ENCODE assay signal across 30 cellular contexts in the genomic region with DNA sequence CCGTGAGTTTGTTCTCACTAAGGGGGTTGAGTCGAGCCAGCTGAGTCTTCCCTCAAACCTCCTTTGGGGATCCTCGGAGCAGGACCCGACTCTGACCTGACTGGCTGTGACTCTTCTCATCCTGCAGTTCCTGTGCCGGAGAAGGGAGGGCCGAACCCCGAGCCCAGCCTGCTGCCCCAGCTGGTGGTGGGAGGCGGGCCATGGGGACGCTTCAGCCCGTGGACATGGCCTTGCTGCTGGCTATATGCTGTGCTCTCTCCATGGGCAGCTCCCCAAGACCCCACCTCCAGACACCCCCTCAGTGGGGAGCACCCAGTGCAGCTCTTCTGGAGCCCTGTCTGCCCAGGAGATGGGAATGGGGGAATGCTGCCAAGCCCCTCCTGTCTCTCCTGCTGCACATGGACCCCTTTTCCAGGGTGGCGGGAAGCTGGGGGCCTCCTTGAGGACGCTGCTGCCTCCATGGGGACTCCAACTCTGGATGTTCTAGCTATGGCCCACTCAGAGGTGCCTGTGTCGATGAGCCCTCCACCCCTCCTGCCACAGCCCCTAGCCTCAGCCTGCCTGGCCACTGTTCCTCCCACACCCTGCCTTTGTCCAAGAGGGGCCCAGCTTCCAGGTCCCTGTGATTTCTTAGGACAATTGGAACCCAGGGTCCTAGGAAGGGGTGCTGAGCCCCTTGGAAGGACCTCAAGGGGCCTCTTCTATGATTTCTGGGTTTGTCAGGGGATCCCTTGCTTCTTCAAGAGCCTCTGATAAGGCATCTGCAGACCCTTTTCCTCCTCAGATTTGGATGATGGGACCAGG. TPM values are rescaled to one million over a fixed set of nuclear protein-coding genes. Genes with fewer than 3 reads are reported as not detected.
DNase-seq lines count a peak whose midpoint lies in the region; ATAC-seq, FAIRE-seq and TF ChIP-seq lines count a peak whose summit lies in the region.
"Had no signal": no experiment of that assay in that cellular context is flagged by ENCODE, and none has a peak within 500 bp of the region (broad histone marks: within the 10 kb centered on the region; RNA-seq: fewer than 3 reads in every experiment).

No MANE protein-coding gene starts in this region.

- H3K4me1 ChIP-seq in SK-N-SH (ENCODE audit: control insufficient read depth in 1 of 2, insufficient read depth in 2 of 2, low read depth in 1 of 2, low read length in 1 of 2) = no peaks in the 10 kb centered on the region; a peak in 1 of 4 replicates
- no peaks in the 10 kb centered on the region for H3K4me1 ChIP-seq in RWPE2 (ENCODE audit: insufficient read depth, poor library complexity, severe bottlenecking)
- H3K4me1 ChIP-seq: psoas muscle had no signal

- no peak for TF ChIP-seq EP300 in SK-N-SH (IDR thresholded peaks at IDR 0.05; ENCODE audit: borderline replicate concordance in 1 of 2, low read depth in 1 of 2, low read length in 1 of 2)

- H3K27ac Mint-ChIP-seq in HFFc6 = no peak overlapping the region
- H3K27ac Mint-ChIP-seq in endothelial cell (ENCODE audit: unreplicated experiment) = no peak overlapping the region
- H3K27ac Mint-ChIP-seq: activated naive CD8-positive, alpha-beta T cell treated with anti-CD3 and anti-CD28 coated beads, Interleukin-2, amount 10 ng/mL, durations not matched to agents 7 days and 5 days; activated T-helper 1 cell treated with anti-CD3 and anti-CD28 coated beads, Interleukin-12 subunit alpha, Interleukin-12 subunit beta, Interleukin-2, Interleukin-4 antibody, amounts not matched to agents 30 ng/mL and 10 ng/mL and 1 ng/mL, durations not matched to agents 14 hours and 24 hours and 36 hours; brain; nephron had no signal

- CTCF ChIA-PET in SK-N-SH (lab: Yijun Ruan, JAX) = interaction anchor here (1.3 to 3.8 kb wide), 3 partner anchors 9 to 185 kb away, joined by 3 to 23 read pairs (median 14); a partner anchor contains a TSS

- H3K9me2 ChIP-seq in SK-N-SH = no peaks in the 10 kb centered on the region

- DNase-seq in SK-N-SH (no peak), GM12891 (ENCODE audit: insufficient read length, low spot score) (no peak), RWPE2 (ENCODE audit: low spot score) (no peak), left colon (no peak), HFFc6 (no peak), foreskin melanocyte (no peak), endothelial cell (ENCODE audit: low spot score) (no peak)
- DNase-seq: activated CD4-positive, CD25-positive, alpha-beta regulatory T cell treated with anti-CD3 and anti-CD28 coated beads, Interleukin-2, amount 50 U/mL, for 72 hours; activated naive CD8-positive, alpha-beta T cell treated with anti-CD3 and anti-CD28 coated beads, Interleukin-2, amount 10 ng/mL, durations not matched to agents 7 days and 5 days; DMS153; GF-D8; Karpas-422; NCI-H1048; NCI-H2081; NCI-H510A treated with DMSO at 0.1 percent for 48 hours; psoas muscle; stimulated activated CD4-positive, alpha-beta T cell treated with anti-CD3 and anti-CD28 coated beads, Interleukin-4, amount 100 ng/mL, for 4 hours; substantia nigra; T1000 had no signal

- peaks cover 10% of the 10 kb centered on the region; the same call in 1 of the 2 replicates for H3K79me2 ChIP-seq in SK-N-SH (ENCODE audit: insufficient read depth)

- H3K9me3 ChIP-seq in SK-N-SH = no peaks in the 10 kb centered on the region
- H3K9me3 ChIP-seq in RWPE2 (ENCODE audit: severe bottlenecking) = no peaks in the 10 kb centered on the region
- H3K9me3 ChIP-seq: psoas muscle, vagina had no signal

- H3K4me3 ChIP-seq in SK-N-SH (ENCODE audit: low read depth in 2 of 2, low read length in 1 of 2) = no peak overlapping the region
- H3K4me3 ChIP-seq in RWPE2 (ENCODE audit: severe bottlenecking) = no peak overlapping the region
- H3K4me3 ChIP-seq: psoas muscle, vagina had no signal

- intact Hi-C loops in left colon (cut with DNase I, micrococcal nuclease) = no loop called here

- H3K36me3 ChIP-seq in SK-N-SH (replicated peaks in 1 of 2; ENCODE audit: control insufficient read depth in 1 of 2, insufficient read depth in 2 of 2, low read length in 1 of 2) (peaks cover 1 to 18% of the 10 kb centered on the region in 2 experiments), RWPE2 (ENCODE audit: low read depth) (peaks cover 34% of the 10 kb centered on the region)

- peak; percentile 9; the same call in 1 of the 2 replicates for TF ChIP-seq POLR2A in GM12891 (IDR thresholded peaks at IDR 0.05; ENCODE audit: low read depth, low read length)

- WGBS in SK-N-SH (ENCODE audit: low lambda C conversion rate) = 81% methylated on average over 9 of the region's 13 CpGs

- H4K20me1 ChIP-seq in SK-N-SH (ENCODE audit: insufficient read depth) = peaks cover 37% of the 10 kb centered on the region

- H2AFZ ChIP-seq in SK-N-SH (ENCODE audit: low read depth) = no peak overlapping the region

- H3K36me3 Mint-ChIP-seq in HFFc6 (ENCODE audit: low read depth) = no peaks in the 10 kb centered on the region
- peaks cover 16% of the 10 kb centered on the region for H3K36me3 Mint-ChIP-seq in endothelial cell (ENCODE audit: low read depth, unreplicated experiment)

- no peak overlapping the region for H3K4me3 Mint-ChIP-seq in HFFc6
- no peak overlapping the region for H3K4me3 Mint-ChIP-seq in endothelial cell (ENCODE audit: unreplicated experiment)
- H3K4me3 Mint-ChIP-seq: activated naive CD8-positive, alpha-beta T cell treated with anti-CD3 and anti-CD28 coated beads, Interleukin-2, amount 10 ng/mL, durations not matched to agents 7 days and 5 days; activated T-helper 1 cell treated with anti-CD3 and anti-CD28 coated beads, Interleukin-12 subunit alpha, Interleukin-12 subunit beta, Interleukin-2, Interleukin-4 antibody, amounts not matched to agents 30 ng/mL and 10 ng/mL and 1 ng/mL, durations not matched to agents 14 hours and 24 hours and 36 hours; brain; nephron had no signal

- POLR2A ChIA-PET in SK-N-SH (lab: Yijun Ruan, JAX) = no interaction called here

- H3K4me1 Mint-ChIP-seq in HFFc6 (ENCODE audit: low read depth) (no peaks in the 10 kb centered on the region), endothelial cell (ENCODE audit: unreplicated experiment) (peaks cover 33% of the 10 kb centered on the region)
- H3K4me1 Mint-ChIP-seq: brain had no signal

- TF ChIP-seq RAD21 in SK-N-SH (IDR thresholded peaks at IDR 0.05; ENCODE audit: low read length) = no peak

- no peak overlapping the region for H3K4me2 ChIP-seq in SK-N-SH

- TF ChIP-seq CTCF in SK-N-SH (IDR thresholded peaks at IDR 0.05) (no peak), RWPE2 (IDR thresholded peaks at IDR 0.05; ENCODE audit: poor library complexity, severe bottlenecking) (no peak), HFFc6 (IDR thresholded peaks at IDR 0.05) (no peak), endothelial cell (IDR thresholded peaks at IDR 0.05; ENCODE audit: unreplicated experiment) (no peak)

- no peaks in the 10 kb centered on the region for H3F3A ChIP-seq in SK-N-SH (replicated peaks; ENCODE audit: insufficient read depth)

- H3K27me3 Mint-ChIP-seq in HFFc6 (ENCODE audit: insufficient read depth) = peaks cover 6% of the 10 kb centered on the region
- H3K27me3 Mint-ChIP-seq in endothelial cell (ENCODE audit: unreplicated experiment) = peaks cover 27% of the 10 kb centered on the region
- H3K27me3 Mint-ChIP-seq: activated naive CD8-positive, alpha-beta T cell treated with anti-CD3 and anti-CD28 coated beads, Interleukin-2, amount 10 ng/mL, durations not matched to agents 7 days and 5 days; brain had no signal

- H3K27me3 ChIP-seq in SK-N-SH (ENCODE audit: insufficient read depth) (no peaks in the 10 kb centered on the region), RWPE2 (ENCODE audit: insufficient read depth, poor library complexity, severe bottlenecking) (no peaks in the 10 kb centered on the region)
- H3K27me3 ChIP-seq: vagina had no signal

- H3K9me3 Mint-ChIP-seq in HFFc6 = no peaks in the 10 kb centered on the region
- no peaks in the 10 kb centered on the region for H3K9me3 Mint-ChIP-seq in endothelial cell (ENCODE audit: unreplicated experiment)
- H3K9me3 Mint-ChIP-seq: activated naive CD8-positive, alpha-beta T cell treated with anti-CD3 and anti-CD28 coated beads, Interleukin-2, amount 10 ng/mL, durations not matched to agents 7 days and 5 days; activated T-helper 1 cell treated with anti-CD3 and anti-CD28 coated beads, Interleukin-12 subunit alpha, Interleukin-12 subunit beta, Interleukin-2, Interleukin-4 antibody, amounts not matched to agents 30 ng/mL and 10 ng/mL and 1 ng/mL, durations not matched to agents 14 hours and 24 hours and 36 hours; brain; nephron had no signal

- no peak overlapping the region for H3K27ac ChIP-seq in SK-N-SH (ENCODE audit: low read depth in 2 of 2, low read length in 1 of 2)
- H3K27ac ChIP-seq in RWPE2 (ENCODE audit: poor library complexity, severe bottlenecking) = no peak overlapping the region
- H3K27ac ChIP-seq: epithelial cell of prostate, psoas muscle, vagina had no signal

- H3K9ac ChIP-seq in SK-N-SH = no peak overlapping the region

- FAIRE-seq in GM12891 (lab: Jason Lieb, UNC) = no peak
- FAIRE-seq: frontal cortex had no signal

- peak; percentile 9; the same call in 1 of the 3 replicates for ATAC-seq in SK-N-SH treated with all-trans-retinoic acid at 6 μM for 48 hours
- ATAC-seq in RWPE2 (ENCODE audit: low read depth) = peak; percentile 1; the same call in 1 of the 3 replicates
- peak; percentile 8 for ATAC-seq in left colon

TF ChIP-seq in SK-N-SH treated with all-trans-retinoic acid at 6 μM for 48 hours, 23 proteins besides CTCF, POLR2A, EP300 and RAD21 (continues in another document):
- no peak for TF ChIP-seq TCF4 (CRISPR knock-in tag; IDR thresholded peaks at IDR 0.05; ENCODE audit: borderline replicate concordance)
- no peak for TF ChIP-seq ZNF70 (CRISPR knock-in tag; IDR thresholded peaks at IDR 0.05)

TF ChIP-seq in GM12891, 5 proteins besides CTCF, POLR2A, EP300 and RAD21 (continues in another document):
- TF ChIP-seq POLR2AphosphoS5 (IDR thresholded peaks at IDR 0.05; ENCODE audit: low read depth, low read length) = peak; percentile 15; the same call in 1 of the 2 replicates
- TF ChIP-seq SPI1 (IDR thresholded peaks at IDR 0.05; ENCODE audit: low read depth, low read length) = no peak
- TF ChIP-seq TAF1 (IDR thresholded peaks at IDR 0.05; ENCODE audit: low read depth, low read length) = no peak
- TF ChIP-seq PAX5 (IDR thresholded peaks at IDR 0.05; ENCODE audit: insufficient read depth, low read length, severe bottlenecking) = no peak

RNA-seq across cellular contexts. Expression of a gene that starts 12.8 kb away (rescaled TPM):
- 1.6 and 2.5 TPM in 2 replicates for polyA plus RNA-seq in SK-N-SH (2012; rRNA removed)
- 0.91 and 1.3 TPM in 2 replicates for polyA plus RNA-seq in SK-N-SH (2012; cell fraction: cytosol; rRNA removed)
- 2.9 and 3.2 TPM in 2 replicates for polyA plus RNA-seq in SK-N-SH (2012; cell fraction: nucleus; rRNA removed)
- polyA plus RNA-seq in GM12891 (2012; ENCODE audit: low read depth, missing spikeins) = 41.0 TPM
- total RNA-seq in left colon (10 to 100 TPM; 23.1 to 26.9 TPM), endothelial cell (ENCODE audit: unreplicated experiment) (132 TPM)
- total RNA-seq in HFFc6 (2021; fragmentation: NEBNext Ultra II Directional; extraction: Animal tissue kit (Norgen Biotek cat#: 25700)) = 10 to 100 TPM in 5 of 6 experiments, 1 to 10 TPM in 1; 8.8 to 14.8 (median 12.0) TPM

RNA-seq across cellular contexts. Expression of a gene that starts 43.6 kb away (rescaled TPM):
- not detected in 2 replicates for polyA plus RNA-seq in SK-N-SH (2012; rRNA removed)
- polyA plus RNA-seq in SK-N-SH (2012; cell fraction: cytosol; rRNA removed) = not detected in 2 replicates
- not detected in 2 replicates for polyA plus RNA-seq in SK-N-SH (2012; cell fraction: nucleus; rRNA removed)
- polyA plus RNA-seq in GM12891 (2012; ENCODE audit: low read depth, missing spikeins) = not detected
- not detected for total RNA-seq in left colon
- not detected for total RNA-seq in HFFc6 (2021; fragmentation: NEBNext Ultra II Directional; extraction: Animal tissue kit (Norgen Biotek cat#: 25700))
- not detected for total RNA-seq in endothelial cell (ENCODE audit: unreplicated experiment)
- total RNA-seq: A172; activated CD8-positive, alpha-beta memory T cell treated with anti-CD3 and anti-CD28 coated beads for 36 hours; activated naive CD8-positive, alpha-beta T cell treated with anti-CD3 and anti-CD28 coated beads, Interleukin-2, amount 10 ng/mL, durations not matched to agents 7 days and 5 days; activated T-helper 1 cell treated with anti-CD3 and anti-CD28 coated beads, Interleukin-12 subunit alpha, Interleukin-12 subunit beta, Interleukin-2, Interleukin-4 antibody, amounts not matched to agents 30 ng/mL and 10 ng/mL and 1 ng/mL, durations not matched to agents 14 hours and 24 hours and 36 hours; frontal cortex; mesenteric fat pad; psoas muscle; vagina had no signal
- polyA plus RNA-seq: BJ had no signal
